ENCODE assay signal across 2 cellular contexts in genomic region chr9:137404971-137405584, GRCh38.
A peak's percentile ranks its signal among the peaks of the same experiment; 100 is the strongest.
TF ChIP-seq lines count a peak whose summit lies in the region.

No MANE protein-coding gene starts in this region.

TF ChIP-seq in HEK293, 187 proteins besides CTCF, POLR2A, EP300 and RAD21:
- TF ChIP-seq SALL2 (tag by site-specific recombination; IDR thresholded peaks at IDR 0.05; ENCODE audit: borderline replicate concordance) (no peak), GLIS2 (tag by site-specific recombination; IDR thresholded peaks at IDR 0.05) (0 out of 2 replicates have a peak, but pooled peaks have one; percentile 22)

TF ChIP-seq in K562, 482 proteins besides CTCF, POLR2A, EP300 and RAD21:
- TF ChIP-seq POLR2G (IDR thresholded peaks at IDR 0.05; ENCODE audit: low read depth, low read length) = 0 out of 2 replicates have a peak, but pooled peaks have one; percentile 12
- no peak for TF ChIP-seq FOXJ2 (tag; IDR thresholded peaks at IDR 0.05)
